ENCODE assay signal across 7 cellular contexts in the genomic region with DNA sequence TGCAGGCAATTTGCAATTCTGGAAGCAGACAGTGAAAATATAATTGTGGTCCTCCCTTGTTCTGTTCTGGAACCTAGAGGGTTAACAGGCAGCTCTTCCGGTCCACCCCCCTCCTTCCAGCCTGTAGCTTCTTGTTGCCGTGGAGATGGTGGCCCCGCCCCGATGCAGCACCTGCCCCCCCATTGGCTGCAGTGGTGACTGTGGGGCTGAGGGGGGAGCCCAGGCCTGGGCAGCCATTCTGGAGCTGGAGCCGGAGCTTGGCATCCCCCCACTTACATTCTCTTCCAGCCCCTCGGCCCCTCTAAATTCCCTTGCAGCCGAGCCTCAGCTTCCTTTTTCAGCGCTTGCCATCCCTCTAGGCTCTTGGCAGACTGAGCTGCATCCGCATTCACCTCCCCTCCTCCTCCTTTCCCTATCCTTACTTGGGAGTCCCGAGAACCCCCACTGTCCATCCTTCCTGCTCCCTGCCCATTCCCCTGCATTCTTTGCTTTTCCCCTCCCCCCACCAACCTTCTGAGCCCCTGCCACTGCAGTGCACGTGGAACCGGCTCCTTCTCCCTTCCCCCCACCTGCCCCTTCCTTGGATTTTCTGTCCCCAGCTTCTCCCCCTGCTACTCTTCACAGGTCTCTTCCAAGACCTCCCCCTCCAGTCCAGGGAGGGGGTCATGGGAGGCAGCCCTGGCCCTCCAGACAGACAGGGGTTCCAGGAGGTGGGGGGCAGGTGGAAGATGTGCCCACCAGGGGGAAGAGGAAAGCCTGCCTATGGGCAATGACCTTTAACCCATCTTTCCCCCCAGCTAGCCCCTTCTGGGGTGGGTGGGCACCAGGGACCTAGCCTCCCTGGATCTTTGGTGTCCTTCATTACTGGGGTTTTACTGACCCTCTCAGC. TPM values are rescaled to one million over a fixed set of nuclear protein-coding genes. Genes with fewer than 3 reads are reported as not detected.
DNase-seq lines count a peak whose midpoint lies in the region; ATAC-seq, FAIRE-seq and TF ChIP-seq lines count a peak whose summit lies in the region.

No MANE protein-coding gene starts in this region.

- peak; percentile 95 for DNase-seq in GM13977 (ENCODE audit: low spot score)
- DNase-seq in KBM-7, result peak; percentile 70
- peak; percentile 73 for DNase-seq in T-helper 9 cell
- peak; percentile 89 to 94 (median 91) for DNase-seq in K562 (ENCODE audit: extremely low read depth in 1 of 4, low spot score in 3 of 4)
- peak; percentile 34 for DNase-seq in kidney tubule cell (ENCODE audit: low spot score)
- DNase-seq in stimulated activated CD4-positive, alpha-beta T cell treated with anti-CD3 and anti-CD28 coated beads, TNF-alpha, amount 100 ng/mL, for 4 hours (ENCODE audit: low read depth in 3 of 3), result peak in 2 of 3 experiments; percentile 53 to 62
- DNase-seq in cerebellar nuclear complex (lab: John Stamatoyannopoulos, UW), result no peak

- no peak for TF ChIP-seq RAD21 in K562 (CRISPR knock-in tag; conservative IDR thresholded peaks at IDR 0.05 in 1 of 2, IDR thresholded peaks at IDR 0.05 in 1 of 2)

- no peaks in the 10 kb centered on the region for H3K27me3 ChIP-seq in K562 (ENCODE audit: control insufficient read depth in 2 of 2, insufficient read depth in 2 of 2, low read length in 2 of 2)

- H3K9me3 ChIP-seq in K562 (replicated peaks; ENCODE audit: control insufficient read depth, insufficient read depth, low read depth, low read length), result no peaks in the 10 kb centered on the region

- TF ChIP-seq EP300 in K562 (IDR thresholded peaks at IDR 0.05; ENCODE audit: low read length), result no peak

- no peak for TF ChIP-seq CTCF in GM13977 (IDR thresholded peaks at IDR 0.05; ENCODE audit: extremely low read depth, insufficient read depth, missing control alignments)
- TF ChIP-seq CTCF in K562 (IDR thresholded peaks at IDR 0.05 in 2 of 3, conservative IDR thresholded peaks at IDR 0.05 in 1 of 3; ENCODE audit: insufficient read depth in 2 of 3, low read depth in 1 of 3, low read length in 3 of 3), result no peak

- H3K36me3 ChIP-seq in K562 (ENCODE audit: control insufficient read depth, insufficient read depth, low read length), result peaks cover 12% of the 10 kb centered on the region; the same call in 2 of the 3 replicates

- TF ChIP-seq POLR2A in K562 (conservative IDR thresholded peaks at IDR 0.05), result no peak

- intact Hi-C loops in K562 (cut with micrococcal nuclease), result no loop called here

- CTCF ChIA-PET in K562 (lab: Yijun Ruan, JAX; ENCODE audit: low intra/inter-chr PET ratio), result no interaction called here

- H3K4me2 ChIP-seq in K562 (ENCODE audit: insufficient read depth, low read length), result 0 out of 2 replicates have a peak overlapping the region, but pooled peaks have one; percentile 23

- 23% methylated on average over 10 of the region's 12 CpGs for WGBS in K562 (ENCODE audit: insufficient coverage, low coverage, missing lambda C conversion rate)

- peaks cover 39% of the 10 kb centered on the region for H3K79me2 ChIP-seq in K562 (ENCODE audit: control insufficient read depth, insufficient read depth, low read length)

- H2AFZ ChIP-seq in K562 (ENCODE audit: low read depth, low read length), result no peak overlapping the region

- ATAC-seq in K562, result peak; percentile 84

- no peaks in the 10 kb centered on the region; the same call in 1 of the 2 replicates for H4K20me1 ChIP-seq in K562 (replicated peaks; ENCODE audit: control insufficient read depth, insufficient read depth, low read length)

- peaks cover 44 to 53% of the 10 kb centered on the region in 2 experiments for H3K4me1 ChIP-seq in K562 (replicated peaks in 1 of 2; ENCODE audit: control insufficient read depth in 2 of 2, insufficient read depth in 2 of 2, low read length in 2 of 2)

- POLR2A ChIA-PET in K562 (lab: Yijun Ruan, JAX), result interaction anchor here (0.5 to 2.7 kb wide), 9 partner anchors 9 to 177 kb away, joined by 3 to 14 read pairs (median 3); no protein-coding TSS in a partner anchor

- peak; percentile 86 for FAIRE-seq in K562 (lab: Jason Lieb, UNC)

- no peak overlapping the region for H3K27ac ChIP-seq in K562 (ENCODE audit: extremely low read depth, low read depth, low read length)

- no peaks in the 10 kb centered on the region for H3K9me1 ChIP-seq in K562 (ENCODE audit: control insufficient read depth, insufficient read depth, low read length)

- no TSS peak for BruUV-seq in K562 (replicated peaks; lab: Mats Ljungman, UMichigan)

- no peak overlapping the region; a peak in 1 of 4 replicates for H3K9ac ChIP-seq in K562 (ENCODE audit: insufficient read depth in 1 of 2, low read depth in 2 of 2, low read length in 2 of 2)

- in situ Hi-C loops in GM13977 (cut with MboI; ENCODE audit: low pct_unique_long_range_greater_than_20kb, low sequenced_read_pairs, unreplicated experiment), result no loop called here
- in situ Hi-C loops in KBM-7 (cut with MboI; ENCODE audit: low pct_unique_long_range_greater_than_20kb, low sequenced_read_pairs), result no loop called here
- in situ Hi-C loops in K562 (cut with MboI), result no loop called here

- no peak overlapping the region for H3K4me3 ChIP-seq in K562

RNA-seq across cellular contexts. Expression of a gene that starts 11.4 kb away (rescaled TPM):
- 66.9 and 126 TPM in 2 replicates for total RNA-seq in K562 (2011; cell fraction: chromatin; rRNA removed; ENCODE audit: low replicate concordance)
- total RNA-seq in K562 (2011; cell fraction: nucleolus; rRNA removed), result 33.0 and 37.9 TPM in 2 replicates
- total RNA-seq in K562 (2011; cell fraction: nucleoplasm; rRNA removed), result 43.4 and 59.2 TPM in 2 replicates
- total RNA-seq in K562 (2014; rRNA removed) (2.5 and 2.9 TPM in 2 replicates), K562 (2014; rRNA removed; fragmentation: Illumina TruSeq; extraction: Trizol) (1.9 and 2.6 TPM in 2 replicates), K562 (2015; rRNA removed; fragmentation: Illumina TruSeq; extraction: Trizol) (3.2 and 3.8 TPM in 2 replicates), K562 (2021) (15.2 and 22.8 TPM in 2 replicates)
- polyA plus RNA-seq in K562 (2011; rRNA removed) (4.4 and 8.2 TPM in 2 replicates), K562 (2014; fragmentation: Illumina TruSeq; extraction: Trizol) (13.9 and 14.2 TPM in 2 replicates), K562 (2014; fragmentation: Nextera tagmentation; extraction: Ambion mirVana) (under 1 TPM; 0.01 to 0.06 TPM), K562 (2014; rRNA removed) (14.2 and 14.6 TPM in 2 replicates)
- 2.7 and 2.8 TPM in 2 replicates for polyA plus RNA-seq in K562 (2011; cell fraction: cytosol; rRNA removed)
- 51.0 and 114 TPM in 2 replicates for polyA plus RNA-seq in K562 (2011; cell fraction: nucleus; rRNA removed)
- 15.7 and 22.6 TPM in 2 replicates for polyA plus RNA-seq in K562 (2012)
- 4.1 and 4.2 TPM in 2 replicates for polyA minus RNA-seq in K562 (2011; rRNA and poly(A)+ RNA removed)
- polyA minus RNA-seq in K562 (2011; cell fraction: cytosol; rRNA and poly(A)+ RNA removed), result 3.9 and 4.4 TPM in 2 replicates
- 10.8 and 12.3 TPM in 2 replicates for polyA minus RNA-seq in K562 (2011; cell fraction: nucleus; rRNA and poly(A)+ RNA removed)

RNA-seq across cellular contexts. Expression of a gene that starts 13.3 kb away (rescaled TPM):
- total RNA-seq in K562 (2011; cell fraction: chromatin; rRNA removed; ENCODE audit: low replicate concordance), result 90.7 and 171 TPM in 2 replicates
- 247 and 251 TPM in 2 replicates for total RNA-seq in K562 (2011; cell fraction: nucleolus; rRNA removed)
- 190 and 192 TPM in 2 replicates for total RNA-seq in K562 (2011; cell fraction: nucleoplasm; rRNA removed)
- total RNA-seq in K562 (2014; rRNA removed) (310 and 413 TPM in 2 replicates), K562 (2014; rRNA removed; fragmentation: Illumina TruSeq; extraction: Trizol) (192 and 203 TPM in 2 replicates), K562 (2015; rRNA removed; fragmentation: Illumina TruSeq; extraction: Trizol) (316 and 317 TPM in 2 replicates), K562 (2021) (369 and 372 TPM in 2 replicates)
- polyA plus RNA-seq in K562 (2011; rRNA removed) (166 and 178 TPM in 2 replicates), K562 (2014; fragmentation: Illumina TruSeq; extraction: Trizol) (264 and 434 TPM in 2 replicates), K562 (2014; fragmentation: Nextera tagmentation; extraction: Ambion mirVana) (100 to 1,000 TPM; 653 to 682 TPM), K562 (2014; rRNA removed) (296 and 360 TPM in 2 replicates)
- polyA plus RNA-seq in K562 (2011; cell fraction: cytosol; rRNA removed), result 269 and 458 TPM in 2 replicates
- polyA plus RNA-seq in K562 (2011; cell fraction: nucleus; rRNA removed), result 356 and 369 TPM in 2 replicates
- 506 and 529 TPM in 2 replicates for polyA plus RNA-seq in K562 (2012)
- polyA minus RNA-seq in K562 (2011; rRNA and poly(A)+ RNA removed), result 142 and 158 TPM in 2 replicates
- polyA minus RNA-seq in K562 (2011; cell fraction: cytosol; rRNA and poly(A)+ RNA removed), result 90.0 and 120 TPM in 2 replicates
- polyA minus RNA-seq in K562 (2011; cell fraction: nucleus; rRNA and poly(A)+ RNA removed), result 56.4 and 86.2 TPM in 2 replicates

RNA-seq across cellular contexts. Expression of a gene that starts 20.4 kb away (rescaled TPM):
- 151 and 284 TPM in 2 replicates for total RNA-seq in K562 (2011; cell fraction: chromatin; rRNA removed; ENCODE audit: low replicate concordance)
- total RNA-seq in K562 (2011; cell fraction: nucleolus; rRNA removed), result 158 and 171 TPM in 2 replicates
- total RNA-seq in K562 (2011; cell fraction: nucleoplasm; rRNA removed), result 141 and 150 TPM in 2 replicates
- total RNA-seq in K562 (2014; rRNA removed), result 27.3 and 29.7 TPM in 2 replicates
- 16.2 and 20.8 TPM in 2 replicates for total RNA-seq in K562 (2014; rRNA removed; fragmentation: Illumina TruSeq; extraction: Trizol)
- 29.6 and 33.7 TPM in 2 replicates for total RNA-seq in K562 (2015; rRNA removed; fragmentation: Illumina TruSeq; extraction: Trizol)
- 42.1 and 43.2 TPM in 2 replicates for total RNA-seq in K562 (2021)
- polyA plus RNA-seq in K562 (2011; rRNA removed), result 45.9 and 59.4 TPM in 2 replicates
- 56.9 and 69.4 TPM in 2 replicates for polyA plus RNA-seq in K562 (2011; cell fraction: cytosol; rRNA removed)
- polyA plus RNA-seq in K562 (2011; cell fraction: nucleus; rRNA removed), result 359 and 410 TPM in 2 replicates
- polyA plus RNA-seq in K562 (2012), result 42.7 and 85.4 TPM in 2 replicates
- 45.5 and 48.8 TPM in 2 replicates for polyA plus RNA-seq in K562 (2014; fragmentation: Illumina TruSeq; extraction: Trizol)
- polyA plus RNA-seq in K562 (2014; fragmentation: Nextera tagmentation; extraction: Ambion mirVana), result 1 to 10 TPM; 3.7 to 4.0 TPM
- 60.8 and 64.2 TPM in 2 replicates for polyA plus RNA-seq in K562 (2014; rRNA removed)
- 21.9 and 26.4 TPM in 2 replicates for polyA minus RNA-seq in K562 (2011; rRNA and poly(A)+ RNA removed)
- 12.4 and 15.0 TPM in 2 replicates for polyA minus RNA-seq in K562 (2011; cell fraction: cytosol; rRNA and poly(A)+ RNA removed)
- 40.8 and 50.0 TPM in 2 replicates for polyA minus RNA-seq in K562 (2011; cell fraction: nucleus; rRNA and poly(A)+ RNA removed)

RNA-seq across cellular contexts. Expression of a gene that starts 23.1 kb away (rescaled TPM):
- total RNA-seq in K562 (2011; cell fraction: chromatin; rRNA removed; ENCODE audit: low replicate concordance), result 14.2 and 31.6 TPM in 2 replicates
- 23.9 and 26.3 TPM in 2 replicates for total RNA-seq in K562 (2011; cell fraction: nucleolus; rRNA removed)
- total RNA-seq in K562 (2011; cell fraction: nucleoplasm; rRNA removed), result 14.0 and 19.2 TPM in 2 replicates
- total RNA-seq in K562 (2014; rRNA removed) (10.4 and 15.0 TPM in 2 replicates), K562 (2014; rRNA removed; fragmentation: Illumina TruSeq; extraction: Trizol) (10.3 and 10.4 TPM in 2 replicates), K562 (2015; rRNA removed; fragmentation: Illumina TruSeq; extraction: Trizol) (12.7 and 13.1 TPM in 2 replicates), K562 (2021) (15.9 and 17.3 TPM in 2 replicates)
- polyA plus RNA-seq in K562 (2011; rRNA removed) (10.5 and 11.1 TPM in 2 replicates), K562 (2014; fragmentation: Illumina TruSeq; extraction: Trizol) (16.3 and 19.5 TPM in 2 replicates), K562 (2014; fragmentation: Nextera tagmentation; extraction: Ambion mirVana) (1 to 10 TPM; 1.9 to 2.5 TPM), K562 (2014; rRNA removed) (6.9 and 11.9 TPM in 2 replicates)
- polyA plus RNA-seq in K562 (2011; cell fraction: cytosol; rRNA removed), result 7.8 and 10.3 TPM in 2 replicates
- 13.6 and 18.1 TPM in 2 replicates for polyA plus RNA-seq in K562 (2011; cell fraction: nucleus; rRNA removed)
- 12.2 and 14.5 TPM in 2 replicates for polyA plus RNA-seq in K562 (2012)
- polyA minus RNA-seq in K562 (2011; rRNA and poly(A)+ RNA removed), result 11.3 and 13.1 TPM in 2 replicates
- 11.1 and 15.7 TPM in 2 replicates for polyA minus RNA-seq in K562 (2011; cell fraction: cytosol; rRNA and poly(A)+ RNA removed)
- polyA minus RNA-seq in K562 (2011; cell fraction: nucleus; rRNA and poly(A)+ RNA removed), result 6.6 and 10.3 TPM in 2 replicates

RNA-seq across cellular contexts. Expression of a gene that starts 39.6 kb away (rescaled TPM):
- total RNA-seq in K562 (2011; cell fraction: chromatin; rRNA removed; ENCODE audit: low replicate concordance), result 117 and 182 TPM in 2 replicates
- 141 and 154 TPM in 2 replicates for total RNA-seq in K562 (2011; cell fraction: nucleolus; rRNA removed)
- total RNA-seq in K562 (2011; cell fraction: nucleoplasm; rRNA removed), result 113 and 129 TPM in 2 replicates
- 50.2 and 62.5 TPM in 2 replicates for total RNA-seq in K562 (2014; rRNA removed)
- total RNA-seq in K562 (2014; rRNA removed; fragmentation: Illumina TruSeq; extraction: Trizol), result 38.6 and 42.3 TPM in 2 replicates
- 77.9 and 80.1 TPM in 2 replicates for total RNA-seq in K562 (2015; rRNA removed; fragmentation: Illumina TruSeq; extraction: Trizol)
- 79.2 and 85.6 TPM in 2 replicates for total RNA-seq in K562 (2021)
- 95.2 and 103 TPM in 2 replicates for polyA plus RNA-seq in K562 (2011; rRNA removed)
- polyA plus RNA-seq in K562 (2011; cell fraction: cytosol; rRNA removed), result 82.9 and 95.7 TPM in 2 replicates
- polyA plus RNA-seq in K562 (2011; cell fraction: nucleus; rRNA removed), result 255 and 308 TPM in 2 replicates
- 70.1 and 78.9 TPM in 2 replicates for polyA plus RNA-seq in K562 (2012)
- polyA plus RNA-seq in K562 (2014; fragmentation: Illumina TruSeq; extraction: Trizol), result 76.9 and 82.7 TPM in 2 replicates
- polyA plus RNA-seq in K562 (2014; fragmentation: Nextera tagmentation; extraction: Ambion mirVana), result 1 to 10 TPM; 1.3 to 2.2 TPM
- polyA plus RNA-seq in K562 (2014; rRNA removed), result 84.1 and 88.6 TPM in 2 replicates
- polyA minus RNA-seq in K562 (2011; rRNA and poly(A)+ RNA removed), result 91.4 and 99.3 TPM in 2 replicates
- polyA minus RNA-seq in K562 (2011; cell fraction: cytosol; rRNA and poly(A)+ RNA removed), result 43.1 and 48.8 TPM in 2 replicates
- 113 and 139 TPM in 2 replicates for polyA minus RNA-seq in K562 (2011; cell fraction: nucleus; rRNA and poly(A)+ RNA removed)

Comparison
In these comparisons a context has a peak if more than half of its experiments do, and no peak if none do; other contexts are left out.
1. DNase-seq: peak in GM13977 (single experiment), KBM-7 (single experiment), T-helper 9 cell (single experiment), K562 (4 of 4), kidney tubule cell (single experiment) and stimulated activated CD4-positive, alpha-beta T cell treated with anti-CD3 and anti-CD28 coated beads, TNF-alpha, amount 100 ng/mL, for 4 hours (2 of 3); none in cerebellar nuclear complex (0 of 2).